3 cellular contexts compared by ENCODE assay signal in the genomic region with DNA sequence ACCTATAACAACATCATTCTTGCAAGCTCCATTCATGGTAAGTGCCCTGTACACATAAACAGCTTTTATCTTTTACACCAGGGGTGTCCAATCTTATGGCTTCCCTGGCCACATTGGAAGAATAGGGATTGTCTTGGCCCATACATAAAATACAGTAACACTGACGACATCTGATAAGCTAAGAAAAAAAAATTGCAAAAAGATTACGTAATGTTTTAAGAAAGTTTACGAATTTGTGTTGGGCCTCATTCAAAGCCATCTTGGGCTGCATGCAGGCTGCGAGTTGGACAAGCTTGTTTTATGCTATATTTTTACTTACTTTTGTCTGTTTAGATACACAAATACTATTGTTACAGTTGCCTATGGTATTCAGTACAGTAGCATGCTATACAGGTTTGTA.
A peak's percentile ranks its signal among the peaks of the same experiment; 100 is the strongest.
TF ChIP-seq lines count a peak whose summit lies in the region.

No MANE protein-coding gene starts in this region.

TF ChIP-seq in HepG2, 621 proteins besides CTCF, POLR2A, EP300 and RAD21:
- no peak for TF ChIP-seq KLF15 (CRISPR knock-in tag; IDR thresholded peaks at IDR 0.05; ENCODE audit: borderline replicate concordance)
- TF ChIP-seq ZNF232 (CRISPR knock-in tag; IDR thresholded peaks at IDR 0.05; ENCODE audit: borderline replicate concordance), result no peak
- TF ChIP-seq ATF7 (IDR thresholded peaks at IDR 0.05), result peak; percentile 50
- TF ChIP-seq ATF7 (CRISPR knock-in tag; IDR thresholded peaks at IDR 0.05), result no peak
- TF ChIP-seq SCMH1 (CRISPR knock-in tag; IDR thresholded peaks at IDR 0.05; ENCODE audit: borderline replicate concordance), result no peak
- no peak for TF ChIP-seq ZNF772 (CRISPR knock-in tag; IDR thresholded peaks at IDR 0.05)

TF ChIP-seq in endothelial cell of umbilical vein, 7 proteins besides CTCF, POLR2A, EP300 and RAD21:
- TF ChIP-seq JUN (IDR thresholded peaks at IDR 0.05; ENCODE audit: borderline replicate concordance, insufficient read depth, insufficient read length, low read depth) (no peak), POLR2AphosphoS5 (IDR thresholded peaks at IDR 0.05; ENCODE audit: insufficient read depth, low read depth, low read length) (no peak), GATA2 (IDR thresholded peaks at IDR 0.05; ENCODE audit: insufficient read depth, insufficient read length, low read depth, low read length) (no peak), MYC (IDR thresholded peaks at IDR 0.05; ENCODE audit: low read depth, low read length) (no peak), EZH2 (IDR thresholded peaks at IDR 0.05; ENCODE audit: borderline replicate concordance, low read depth, low read length, severe bottlenecking) (no peak), FOS (IDR thresholded peaks at IDR 0.05; ENCODE audit: borderline replicate concordance, insufficient read depth, low read length) (no peak)
- TF ChIP-seq, protein P1, sequence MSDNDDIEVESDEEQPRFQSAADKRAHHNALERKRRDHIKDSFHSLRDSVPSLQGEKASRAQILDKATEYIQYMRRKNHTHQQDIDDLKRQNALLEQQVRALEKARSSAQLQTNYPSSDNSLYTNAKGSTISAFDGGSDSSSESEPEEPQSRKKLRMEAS (IDR thresholded peaks at IDR 0.05; ENCODE audit: insufficient read depth, insufficient read length), result no peak

TF ChIP-seq in GM23338, 12 proteins besides CTCF, POLR2A, EP300 and RAD21:
- TF ChIP-seq POLR2AphosphoS5 (IDR thresholded peaks at IDR 0.05; ENCODE audit: low read depth) (no peak), ZNF331 (CRISPR knock-in tag; IDR thresholded peaks at IDR 0.05; ENCODE audit: low read depth) (no peak), CREB1 (CRISPR knock-in tag; IDR thresholded peaks at IDR 0.05; ENCODE audit: low read depth) (no peak), EZH2phosphoT487 (IDR thresholded peaks at IDR 0.05; ENCODE audit: unreplicated experiment) (no peak), JUNB (IDR thresholded peaks at IDR 0.05; ENCODE audit: unreplicated experiment) (no peak), EZH2 (IDR thresholded peaks at IDR 0.05; ENCODE audit: low read depth, unreplicated experiment) (no peak), ZNF114 (CRISPR knock-in tag; IDR thresholded peaks at IDR 0.05) (no peak), STAT1 (IDR thresholded peaks at IDR 0.05; ENCODE audit: unreplicated experiment) (no peak), NANOG (IDR thresholded peaks at IDR 0.05; ENCODE audit: borderline replicate concordance) (no peak)
- TF ChIP-seq, protein P2, sequence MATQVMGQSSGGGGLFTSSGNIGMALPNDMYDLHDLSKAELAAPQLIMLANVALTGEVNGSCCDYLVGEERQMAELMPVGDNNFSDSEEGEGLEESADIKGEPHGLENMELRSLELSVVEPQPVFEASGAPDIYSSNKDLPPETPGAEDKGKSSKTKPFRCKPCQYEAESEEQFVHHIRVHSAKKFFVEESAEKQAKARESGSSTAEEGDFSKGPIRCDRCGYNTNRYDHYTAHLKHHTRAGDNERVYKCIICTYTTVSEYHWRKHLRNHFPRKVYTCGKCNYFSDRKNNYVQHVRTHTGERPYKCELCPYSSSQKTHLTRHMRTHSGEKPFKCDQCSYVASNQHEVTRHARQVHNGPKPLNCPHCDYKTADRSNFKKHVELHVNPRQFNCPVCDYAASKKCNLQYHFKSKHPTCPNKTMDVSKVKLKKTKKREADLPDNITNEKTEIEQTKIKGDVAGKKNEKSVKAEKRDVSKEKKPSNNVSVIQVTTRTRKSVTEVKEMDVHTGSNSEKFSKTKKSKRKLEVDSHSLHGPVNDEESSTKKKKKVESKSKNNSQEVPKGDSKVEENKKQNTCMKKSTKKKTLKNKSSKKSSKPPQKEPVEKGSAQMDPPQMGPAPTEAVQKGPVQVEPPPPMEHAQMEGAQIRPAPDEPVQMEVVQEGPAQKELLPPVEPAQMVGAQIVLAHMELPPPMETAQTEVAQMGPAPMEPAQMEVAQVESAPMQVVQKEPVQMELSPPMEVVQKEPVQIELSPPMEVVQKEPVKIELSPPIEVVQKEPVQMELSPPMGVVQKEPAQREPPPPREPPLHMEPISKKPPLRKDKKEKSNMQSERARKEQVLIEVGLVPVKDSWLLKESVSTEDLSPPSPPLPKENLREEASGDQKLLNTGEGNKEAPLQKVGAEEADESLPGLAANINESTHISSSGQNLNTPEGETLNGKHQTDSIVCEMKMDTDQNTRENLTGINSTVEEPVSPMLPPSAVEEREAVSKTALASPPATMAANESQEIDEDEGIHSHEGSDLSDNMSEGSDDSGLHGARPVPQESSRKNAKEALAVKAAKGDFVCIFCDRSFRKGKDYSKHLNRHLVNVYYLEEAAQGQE (IDR thresholded peaks at IDR 0.05; ENCODE audit: unreplicated experiment), result no peak
- TF ChIP-seq, protein P3, sequence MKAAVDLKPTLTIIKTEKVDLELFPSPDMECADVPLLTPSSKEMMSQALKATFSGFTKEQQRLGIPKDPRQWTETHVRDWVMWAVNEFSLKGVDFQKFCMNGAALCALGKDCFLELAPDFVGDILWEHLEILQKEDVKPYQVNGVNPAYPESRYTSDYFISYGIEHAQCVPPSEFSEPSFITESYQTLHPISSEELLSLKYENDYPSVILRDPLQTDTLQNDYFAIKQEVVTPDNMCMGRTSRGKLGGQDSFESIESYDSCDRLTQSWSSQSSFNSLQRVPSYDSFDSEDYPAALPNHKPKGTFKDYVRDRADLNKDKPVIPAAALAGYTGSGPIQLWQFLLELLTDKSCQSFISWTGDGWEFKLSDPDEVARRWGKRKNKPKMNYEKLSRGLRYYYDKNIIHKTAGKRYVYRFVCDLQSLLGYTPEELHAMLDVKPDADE (IDR thresholded peaks at IDR 0.05), result no peak
- TF ChIP-seq, protein P4, sequence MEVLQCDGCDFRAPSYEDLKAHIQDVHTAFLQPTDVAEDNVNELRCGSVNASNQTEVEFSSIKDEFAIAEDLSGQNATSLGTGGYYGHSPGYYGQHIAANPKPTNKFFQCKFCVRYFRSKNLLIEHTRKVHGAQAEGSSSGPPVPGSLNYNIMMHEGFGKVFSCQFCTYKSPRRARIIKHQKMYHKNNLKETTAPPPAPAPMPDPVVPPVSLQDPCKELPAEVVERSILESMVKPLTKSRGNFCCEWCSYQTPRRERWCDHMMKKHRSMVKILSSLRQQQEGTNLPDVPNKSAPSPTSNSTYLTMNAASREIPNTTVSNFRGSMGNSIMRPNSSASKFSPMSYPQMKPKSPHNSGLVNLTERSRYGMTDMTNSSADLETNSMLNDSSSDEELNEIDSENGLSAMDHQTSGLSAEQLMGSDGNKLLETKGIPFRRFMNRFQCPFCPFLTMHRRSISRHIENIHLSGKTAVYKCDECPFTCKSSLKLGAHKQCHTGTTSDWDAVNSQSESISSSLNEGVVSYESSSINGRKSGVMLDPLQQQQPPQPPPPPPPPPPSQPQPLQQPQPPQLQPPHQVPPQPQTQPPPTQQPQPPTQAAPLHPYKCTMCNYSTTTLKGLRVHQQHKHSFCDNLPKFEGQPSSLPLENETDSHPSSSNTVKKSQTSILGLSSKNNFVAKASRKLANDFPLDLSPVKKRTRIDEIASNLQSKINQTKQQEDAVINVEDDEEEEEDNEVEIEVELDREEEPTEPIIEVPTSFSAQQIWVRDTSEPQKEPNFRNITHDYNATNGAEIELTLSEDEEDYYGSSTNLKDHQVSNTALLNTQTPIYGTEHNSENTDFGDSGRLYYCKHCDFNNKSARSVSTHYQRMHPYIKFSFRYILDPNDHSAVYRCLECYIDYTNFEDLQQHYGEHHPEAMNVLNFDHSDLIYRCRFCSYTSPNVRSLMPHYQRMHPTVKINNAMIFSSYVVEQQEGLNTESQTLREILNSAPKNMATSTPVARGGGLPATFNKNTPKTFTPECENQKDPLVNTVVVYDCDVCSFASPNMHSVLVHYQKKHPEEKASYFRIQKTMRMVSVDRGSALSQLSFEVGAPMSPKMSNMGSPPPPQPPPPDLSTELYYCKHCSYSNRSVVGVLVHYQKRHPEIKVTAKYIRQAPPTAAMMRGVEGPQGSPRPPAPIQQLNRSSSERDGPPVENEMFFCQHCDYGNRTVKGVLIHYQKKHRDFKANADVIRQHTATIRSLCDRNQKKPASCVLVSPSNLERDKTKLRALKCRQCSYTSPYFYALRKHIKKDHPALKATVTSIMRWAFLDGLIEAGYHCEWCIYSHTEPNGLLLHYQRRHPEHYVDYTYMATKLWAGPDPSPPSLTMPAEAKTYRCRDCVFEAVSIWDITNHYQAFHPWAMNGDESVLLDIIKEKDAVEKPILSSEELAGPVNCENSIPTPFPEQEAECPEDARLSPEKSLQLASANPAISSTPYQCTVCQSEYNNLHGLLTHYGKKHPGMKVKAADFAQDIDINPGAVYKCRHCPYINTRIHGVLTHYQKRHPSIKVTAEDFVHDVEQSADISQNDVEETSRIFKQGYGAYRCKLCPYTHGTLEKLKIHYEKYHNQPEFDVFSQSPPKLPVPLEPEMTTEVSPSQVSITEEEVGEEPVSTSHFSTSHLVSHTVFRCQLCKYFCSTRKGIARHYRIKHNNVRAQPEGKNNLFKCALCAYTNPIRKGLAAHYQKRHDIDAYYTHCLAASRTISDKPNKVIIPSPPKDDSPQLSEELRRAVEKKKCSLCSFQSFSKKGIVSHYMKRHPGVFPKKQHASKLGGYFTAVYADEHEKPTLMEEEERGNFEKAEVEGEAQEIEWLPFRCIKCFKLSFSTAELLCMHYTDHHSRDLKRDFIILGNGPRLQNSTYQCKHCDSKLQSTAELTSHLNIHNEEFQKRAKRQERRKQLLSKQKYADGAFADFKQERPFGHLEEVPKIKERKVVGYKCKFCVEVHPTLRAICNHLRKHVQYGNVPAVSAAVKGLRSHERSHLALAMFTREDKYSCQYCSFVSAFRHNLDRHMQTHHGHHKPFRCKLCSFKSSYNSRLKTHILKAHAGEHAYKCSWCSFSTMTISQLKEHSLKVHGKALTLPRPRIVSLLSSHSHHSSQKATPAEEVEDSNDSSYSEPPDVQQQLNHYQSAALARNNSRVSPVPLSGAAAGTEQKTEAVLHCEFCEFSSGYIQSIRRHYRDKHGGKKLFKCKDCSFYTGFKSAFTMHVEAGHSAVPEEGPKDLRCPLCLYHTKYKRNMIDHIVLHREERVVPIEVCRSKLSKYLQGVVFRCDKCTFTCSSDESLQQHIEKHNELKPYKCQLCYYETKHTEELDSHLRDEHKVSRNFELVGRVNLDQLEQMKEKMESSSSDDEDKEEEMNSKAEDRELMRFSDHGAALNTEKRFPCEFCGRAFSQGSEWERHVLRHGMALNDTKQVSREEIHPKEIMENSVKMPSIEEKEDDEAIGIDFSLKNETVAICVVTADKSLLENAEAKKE (CRISPR knock-in tag; IDR thresholded peaks at IDR 0.05), result no peak
TF ChIP-seq in GM23338: peak in this region for 0.
